Comparison of ENCODE assay signal across 18 cellular contexts in genomic region chr1:187229496-187229895, GRCh38.
A peak's percentile ranks its signal among the peaks of the same experiment; 100 is the strongest.
DNase-seq lines count a peak whose midpoint lies in the region; ATAC-seq, FAIRE-seq and TF ChIP-seq lines count a peak whose summit lies in the region.
"Had no signal": no experiment of that assay in that cellular context is flagged by ENCODE, and none has a peak within 500 bp of the region (broad histone marks: within the 10 kb centered on the region; RNA-seq: fewer than 3 reads in every experiment).

No MANE protein-coding gene starts in this region.

- H2BK20ac ChIP-seq in H9 (ENCODE audit: low read depth, low read length, poor library complexity, severe bottlenecking) (no peak overlapping the region), H1 (ENCODE audit: low read length) (no peak overlapping the region)

- FAIRE-seq in D721Med (lab: Jason Lieb, UNC), result peak; percentile 63
- no peak for FAIRE-seq in H1 (lab: Jason Lieb, UNC)
- FAIRE-seq: A204.1, GM12891 had no signal

- H2AK5ac ChIP-seq in H9 (ENCODE audit: insufficient read length, low read length) (no peak overlapping the region), H1 (ENCODE audit: low read depth, low read length) (no peak overlapping the region), mesendoderm (ENCODE audit: low read length) (no peak overlapping the region)

- TF ChIP-seq RAD21 in H1 (IDR thresholded peaks at IDR 0.05 in 1 of 2, conservative IDR thresholded peaks at IDR 0.05 in 1 of 2; ENCODE audit: low read depth in 2 of 2, low read length in 2 of 2), result no peak

- H4K5ac ChIP-seq in H9 (ENCODE audit: insufficient read length, low read depth, low read length), result no peak overlapping the region
- H4K5ac ChIP-seq in H1 (ENCODE audit: insufficient read length, low read depth, low read length), result no peak overlapping the region
- no peak overlapping the region for H4K5ac ChIP-seq in mesendoderm (ENCODE audit: low read length)

- no peak overlapping the region for H3K56ac ChIP-seq in H9 (ENCODE audit: insufficient read length, low read depth, low read length)
- H3K56ac ChIP-seq in H1 (replicated peaks; ENCODE audit: insufficient read length, low read depth, low read length), result no peak overlapping the region
- H3K56ac ChIP-seq in mesendoderm (ENCODE audit: low read length), result no peak overlapping the region

- H3K23me2 ChIP-seq in H9 (ENCODE audit: insufficient read length, low read depth, low read length, poor library complexity, severe bottlenecking) (no peaks in the 10 kb centered on the region), H1 (ENCODE audit: low read depth, low read length) (no peaks in the 10 kb centered on the region; the same call in 1 of the 2 replicates)

- peak overlapping the region; percentile 14 for H2AFZ ChIP-seq in H9 (ENCODE audit: low read length)
- H2AFZ ChIP-seq in H1 (ENCODE audit: low read length), result 0 out of 2 replicates have a peak overlapping the region, but pooled peaks have one; percentile 61

- H3K9me3 Mint-ChIP-seq in H9 (no peaks in the 10 kb centered on the region), type B pancreatic cell (no peaks in the 10 kb centered on the region)

- DNase-seq in D721Med (ENCODE audit: insufficient read length, low spot score) (no peak), H9 (no peak), H1 (ENCODE audit: low read depth in 1 of 2, low spot score in 2 of 2) (no peak), mesendoderm (peak; percentile 22), esophagus muscularis mucosa (ENCODE audit: extremely low spot score) (no peak), type B pancreatic cell (ENCODE audit: extremely low spot score, unreplicated experiment) (no peak)
- DNase-seq: Caco-2; CD8-positive, alpha-beta memory T cell; DMS 273 treated with DMSO at 0.1 percent for 48 hours; DMS79; IMR-90; KBM-7 had no signal

- TF ChIP-seq POLR2A in H1 (IDR thresholded peaks at IDR 0.05; ENCODE audit: control extremely low read depth in 1 of 2, low read depth in 2 of 2, low read length in 2 of 2), result no peak
- TF ChIP-seq POLR2A in esophagus muscularis mucosa (IDR thresholded peaks at IDR 0.05; ENCODE audit: low read depth), result no peak

- H3K4me1 ChIP-seq in H9 (ENCODE audit: insufficient read depth, low read length) (no peaks in the 10 kb centered on the region; the same call in 1 of the 2 replicates), H1 (replicated peaks in 1 of 4; ENCODE audit: control insufficient read depth in 3 of 4, insufficient read depth in 4 of 4, low read length in 3 of 4) (no peaks in the 10 kb centered on the region), mesendoderm (ENCODE audit: control insufficient read depth, low read depth, low read length) (no peaks in the 10 kb centered on the region), esophagus muscularis mucosa (peaks cover 0 to under 1% (median 0%) of the 10 kb centered on the region in 4 donors)
- H3K4me1 ChIP-seq: Caco-2 had no signal

- H3K27me3 Mint-ChIP-seq in H9 (ENCODE audit: low read depth) (no peaks in the 10 kb centered on the region), type B pancreatic cell (no peaks in the 10 kb centered on the region)
- H3K27me3 Mint-ChIP-seq: B cell; CD8-positive, alpha-beta memory T cell had no signal

- H3K79me2 ChIP-seq in H9 (ENCODE audit: insufficient read depth, low read length) (no peaks in the 10 kb centered on the region), H1 (ENCODE audit: control insufficient read depth in 1 of 2, insufficient read depth in 2 of 2, low read length in 2 of 2) (no peaks in the 10 kb centered on the region), mesendoderm (ENCODE audit: control insufficient read depth, insufficient read depth, low read length) (no peaks in the 10 kb centered on the region)

- no peak overlapping the region for H2BK12ac ChIP-seq in H9 (ENCODE audit: insufficient read length, low read depth, low read length)
- H2BK12ac ChIP-seq in H1 (ENCODE audit: low read depth, low read length), result no peak overlapping the region

- H3K4me2 ChIP-seq in H9 (ENCODE audit: insufficient read depth, insufficient read length, low read length) (no peak overlapping the region), H1 (ENCODE audit: insufficient read depth in 1 of 2, low read depth in 2 of 2, low read length in 2 of 2) (no peak overlapping the region), mesendoderm (ENCODE audit: low read length) (no peak overlapping the region)

- no peak overlapping the region for H3K27ac ChIP-seq in H9 (ENCODE audit: insufficient read length, low read depth, low read length)
- no peak overlapping the region for H3K27ac ChIP-seq in H1 (ENCODE audit: low read depth, low read length)
- H3K27ac ChIP-seq in mesendoderm (ENCODE audit: low read depth, low read length), result no peak overlapping the region
- no peak overlapping the region for H3K27ac ChIP-seq in esophagus muscularis mucosa (replicated peaks in 1 of 4)

- CTCF ChIA-PET in H1 (lab: Charles Lee; ENCODE audit: partially characterized antibody), result no interaction called here

- H3K4me1 Mint-ChIP-seq in H9 (peaks cover 3 to 9% of the 10 kb centered on the region in 2 experiments; a peak in 3 of 4 replicates), type B pancreatic cell (ENCODE audit: unreplicated experiment) (peaks cover 8% of the 10 kb centered on the region)
- H3K4me1 Mint-ChIP-seq: B cell; CD14-positive monocyte; CD8-positive, alpha-beta memory T cell had no signal

- H3K9ac ChIP-seq in H9 (ENCODE audit: extremely low read depth, insufficient read length, low read length) (no peak overlapping the region), H1 (replicated peaks in 1 of 4; ENCODE audit: extremely low read depth in 1 of 4, low read depth in 3 of 4, low read length in 3 of 4) (no peak overlapping the region), mesendoderm (ENCODE audit: low read length) (no peak overlapping the region)

- H3K4me3 ChIP-seq in H1 (ENCODE audit: extremely low read depth in 1 of 4, insufficient read depth in 2 of 4, low read depth in 3 of 4, low read length in 4 of 4) (no peak overlapping the region), mesendoderm (ENCODE audit: low read length) (no peak overlapping the region), esophagus muscularis mucosa (no peak overlapping the region)

- H3K14ac ChIP-seq in H9 (ENCODE audit: insufficient read depth, low read length) (no peak overlapping the region), H1 (ENCODE audit: insufficient read length) (no peak overlapping the region)

- no peak for ATAC-seq in HG02840 (IDR thresholded peaks at IDR 0.05; ENCODE audit: low FRiP score, unreplicated experiment)
- no peak for ATAC-seq in HG03025 (IDR thresholded peaks at IDR 0.05; ENCODE audit: low FRiP score, unreplicated experiment)

- H3K4me3 Mint-ChIP-seq in H9 (no peak overlapping the region), type B pancreatic cell (no peak overlapping the region)
- H3K4me3 Mint-ChIP-seq: B cell; CD14-positive monocyte; CD8-positive, alpha-beta memory T cell had no signal

- no peak overlapping the region for H2BK15ac ChIP-seq in H9 (ENCODE audit: low read depth, low read length)
- H2BK15ac ChIP-seq in H1 (ENCODE audit: low read length), result no peak overlapping the region
- no peak overlapping the region for H2BK15ac ChIP-seq in mesendoderm (replicated peaks; ENCODE audit: low read depth)

- H3K4ac ChIP-seq in H9 (ENCODE audit: low read depth, low read length), result no peak overlapping the region
- no peak overlapping the region for H3K4ac ChIP-seq in H1 (replicated peaks; ENCODE audit: insufficient read length, low read depth, low read length)
- no peak overlapping the region for H3K4ac ChIP-seq in mesendoderm (ENCODE audit: low read depth, low read length)

- H4K20me1 ChIP-seq in H9 (ENCODE audit: control insufficient read depth, insufficient read depth, insufficient read length), result no peaks in the 10 kb centered on the region
- no peaks in the 10 kb centered on the region for H4K20me1 ChIP-seq in H1 (replicated peaks in 1 of 2; ENCODE audit: control insufficient read depth in 1 of 2, insufficient read depth in 2 of 2, low read length in 2 of 2)

- H3K18ac ChIP-seq in H9 (ENCODE audit: insufficient read length, low read depth, low read length), result no peak overlapping the region
- no peak overlapping the region for H3K18ac ChIP-seq in H1 (ENCODE audit: extremely low read depth, low read length)
- no peak overlapping the region for H3K18ac ChIP-seq in mesendoderm (ENCODE audit: low read length)

- H2BK120ac ChIP-seq in H9 (ENCODE audit: low read depth, low read length, poor library complexity, severe bottlenecking) (no peak overlapping the region), H1 (replicated peaks; ENCODE audit: low read depth, low read length) (no peak overlapping the region), mesendoderm (ENCODE audit: low read depth, low read length) (no peak overlapping the region)

- H3K9me3 ChIP-seq in H9 (ENCODE audit: control insufficient read depth, low read depth, low read length) (no peaks in the 10 kb centered on the region), H1 (ENCODE audit: insufficient read depth in 2 of 2, low read depth in 1 of 2, low read length in 1 of 2) (no peaks in the 10 kb centered on the region), esophagus muscularis mucosa (no peaks in the 10 kb centered on the region)
- H3K9me3 ChIP-seq: Caco-2 had no signal

- H3K27me3 ChIP-seq in H9 (ENCODE audit: insufficient read depth, low read length) (no peaks in the 10 kb centered on the region), H1 (replicated peaks in 1 of 4; ENCODE audit: control insufficient read depth in 3 of 4, extremely low read depth in 1 of 4, insufficient read depth in 3 of 4, low read length in 3 of 4) (no peaks in the 10 kb centered on the region), mesendoderm (ENCODE audit: insufficient read depth, low read length, poor library complexity) (no peaks in the 10 kb centered on the region), esophagus muscularis mucosa (no peaks in the 10 kb centered on the region)

- H2BK5ac ChIP-seq in H9 (ENCODE audit: insufficient read length, low read length) (no peak overlapping the region), H1 (ENCODE audit: low read depth, low read length) (no peak overlapping the region), mesendoderm (ENCODE audit: low read length) (no peak overlapping the region)

- H3K79me1 ChIP-seq in H9 (ENCODE audit: insufficient read depth, low read depth, low read length, poor library complexity, severe bottlenecking) (no peaks in the 10 kb centered on the region), H1 (ENCODE audit: low read depth, low read length) (no peaks in the 10 kb centered on the region), mesendoderm (ENCODE audit: low read length) (no peaks in the 10 kb centered on the region)

- no peak overlapping the region for H3T11ph ChIP-seq in H9 (ENCODE audit: low read length)

- H4K8ac ChIP-seq in H9 (replicated peaks; ENCODE audit: insufficient read length, low read depth, low read length), result no peak overlapping the region
- H4K8ac ChIP-seq in H1 (ENCODE audit: extremely low read depth, insufficient read depth, low read length), result no peak overlapping the region
- no peak overlapping the region for H4K8ac ChIP-seq in mesendoderm (ENCODE audit: low read depth, low read length)

- no peak for TF ChIP-seq EP300 in H1 (IDR thresholded peaks at IDR 0.05; ENCODE audit: borderline replicate concordance in 1 of 2, low read depth in 2 of 2, low read length in 2 of 2)
- no peak for TF ChIP-seq EP300 in esophagus muscularis mucosa (IDR thresholded peaks at IDR 0.05)

- H3K27ac Mint-ChIP-seq in H9 (peak overlapping the region in 1 of 3 experiments; percentile 46; a peak in 1 of 7 replicates), type B pancreatic cell (no peak overlapping the region)
- H3K27ac Mint-ChIP-seq: B cell; CD14-positive monocyte; CD8-positive, alpha-beta memory T cell had no signal

- H3K23ac ChIP-seq in H9 (ENCODE audit: insufficient read length, low read depth, low read length) (no peak overlapping the region), H1 (ENCODE audit: insufficient read length) (no peak overlapping the region), mesendoderm (ENCODE audit: low read length) (no peak overlapping the region)

- H3K36me3 Mint-ChIP-seq in H9 (ENCODE audit: insufficient read depth in 1 of 3, low read depth in 3 of 3), result no peaks in the 10 kb centered on the region
- H3K36me3 Mint-ChIP-seq in type B pancreatic cell, result no peaks in the 10 kb centered on the region
- H3K36me3 Mint-ChIP-seq: CD14-positive monocyte; CD8-positive, alpha-beta memory T cell had no signal

- TF ChIP-seq CTCF in D721Med (IDR thresholded peaks at IDR 0.05; ENCODE audit: insufficient read depth, missing control alignments), result no peak
- TF ChIP-seq CTCF in H9 (conservative IDR thresholded peaks at IDR 0.05), result no peak
- TF ChIP-seq CTCF in H1 (IDR thresholded peaks at IDR 0.05; ENCODE audit: control extremely low read depth in 1 of 3, insufficient read depth in 1 of 3, low read depth in 1 of 3, low read length in 3 of 3), result no peak
- no peak for TF ChIP-seq CTCF in esophagus muscularis mucosa (IDR thresholded peaks at IDR 0.05)
- TF ChIP-seq CTCF in type B pancreatic cell (conservative IDR thresholded peaks at IDR 0.05), result no peak

- POLR2A ChIA-PET in H1 (lab: Charles Lee; ENCODE audit: partially characterized antibody), result no interaction called here

- H3K36me3 ChIP-seq in H1 (ENCODE audit: control insufficient read depth in 2 of 4, insufficient read depth in 4 of 4, low read length in 3 of 4) (no peaks in the 10 kb centered on the region), mesendoderm (ENCODE audit: control insufficient read depth, insufficient read depth, low read length) (no peaks in the 10 kb centered on the region), esophagus muscularis mucosa (no peaks in the 10 kb centered on the region)

- intact Hi-C loops in esophagus muscularis mucosa (cut with DNase I), result no loop called here

- no peak overlapping the region for H4K91ac ChIP-seq in H9 (ENCODE audit: insufficient read length, low read depth, low read length)
- H4K91ac ChIP-seq in H1 (replicated peaks; ENCODE audit: insufficient read length, low read length), result no peak overlapping the region
